32 cellular contexts compared by ENCODE assay signal in the genomic region with DNA sequence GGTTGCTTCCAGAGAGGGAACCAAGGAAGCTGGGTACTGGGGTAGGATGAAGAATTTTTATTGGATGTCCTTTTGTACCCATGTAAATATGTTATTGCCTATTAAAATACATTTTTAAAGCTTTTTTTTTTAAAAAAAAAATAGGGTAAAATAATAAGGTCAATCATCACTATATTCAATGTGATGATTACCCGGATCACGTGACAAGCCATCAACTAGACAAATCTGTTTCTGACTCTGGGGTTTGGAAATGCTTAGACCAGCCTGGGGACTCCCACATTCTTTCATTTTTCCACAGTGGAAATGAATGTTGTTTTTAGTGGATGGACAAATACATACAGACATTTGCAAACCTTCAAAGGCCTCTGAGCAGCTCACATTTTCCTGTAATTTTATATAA.
"Had no signal": no experiment of that assay in that cellular context is flagged by ENCODE, and none has a peak within 500 bp of the region (broad histone marks: within the 10 kb centered on the region; RNA-seq: fewer than 3 reads in every experiment).

No MANE protein-coding gene starts in this region.

- H3K4me3 ChIP-seq: ovary, psoas muscle, skin epidermis, smooth muscle cell, spleen, suprapubic skin, testis, tibial artery, transverse colon, upper lobe of right lung, uterus had no signal

- DNase-seq: naive thymus-derived CD4-positive, alpha-beta T cell; natural killer cell; nucleus accumbens; ovary; psoas muscle; right cardiac atrium; spleen; stimulated activated CD4-positive, alpha-beta T cell treated with anti-CD3 and anti-CD28 coated beads, Interleukin-12 subunit alpha, Interleukin-12 subunit beta, amount 100 ng/mL, for 4 hours; stimulated activated CD4-positive, alpha-beta T cell treated with anti-CD3 and anti-CD28 coated beads, Interleukin-1b, Interleukin-23, amount 100 ng/mL, for 48 hours; stimulated activated CD4-positive, alpha-beta T cell treated with anti-CD3 and anti-CD28 coated beads, Interleukin-4, amount 100 ng/mL, for 1 hour; stimulated activated CD4-positive, alpha-beta T cell treated with anti-CD3 and anti-CD28 coated beads, Interleukin-4, amount 100 ng/mL, for 4 hours; stimulated activated CD8-positive, alpha-beta memory T cell treated with anti-CD3 and anti-CD28 coated beads, Interleukin-4, amount 100 ng/mL, for 48 hours; stimulated activated naive CD4-positive, alpha-beta T cell; stimulated activated naive CD8-positive, alpha-beta T cell treated with anti-CD3 and anti-CD28 coated beads, Interleukin-15, amount 100 ng/mL, for 72 hours; stimulated activated naive CD8-positive, alpha-beta T cell treated with anti-CD3 and anti-CD28 coated beads, Interleukin-15, Interleukin-2, amounts not matched to agents 100 U/mL and 50 U/mL, for 24 hours; substantia nigra; testis; transverse colon; upper lobe of right lung; uterus had no signal

- H3K4me1 ChIP-seq: parathyroid adenoma, psoas muscle, uterus had no signal

- H3K9ac ChIP-seq: parathyroid adenoma had no signal

- H3K27ac ChIP-seq: neutrophil, ovary, parathyroid adenoma, psoas muscle, skin epidermis, spleen, suprapubic skin, testis, tibial artery, transverse colon, upper lobe of right lung, uterus had no signal

- H3K36me3 Mint-ChIP-seq: natural killer cell; stimulated activated memory B cell treated with anti-CD40 and anti-IgM and Interleukin-4, amounts not matched to agents 10 μg/mL and 1 μg/mL and 100 μg/mL, for 72 hours; type B pancreatic cell had no signal

- ATAC-seq: naive thymus-derived CD4-positive, alpha-beta T cell; natural killer cell; psoas muscle; right cardiac atrium; sciatic nerve; stimulated activated memory B cell treated with anti-CD40 and anti-IgM and Interleukin-4, amounts not matched to agents 10 μg/mL and 1 μg/mL and 100 μg/mL, for 72 hours; stimulated activated naive CD8-positive, alpha-beta T cell treated with anti-CD3 and anti-CD28 coated beads, Interleukin-15, amount 100 ng/mL, for 72 hours; stimulated activated naive CD8-positive, alpha-beta T cell treated with anti-CD3 and anti-CD28 coated beads, Interleukin-15, Interleukin-2, amounts not matched to agents 100 U/mL and 50 U/mL, for 24 hours; upper lobe of right lung had no signal

- H3K79me2 ChIP-seq: parathyroid adenoma had no signal

- H3K4me1 Mint-ChIP-seq: stimulated activated naive CD8-positive, alpha-beta T cell treated with anti-CD3 and anti-CD28 coated beads, Interleukin-15, amount 100 ng/mL, for 72 hours had no signal

- H3K9me3 Mint-ChIP-seq: natural killer cell; nephron; neural crest cell; stimulated activated memory B cell treated with anti-CD40 and anti-IgM and Interleukin-4, amounts not matched to agents 10 μg/mL and 1 μg/mL and 100 μg/mL, for 72 hours; stimulated activated naive CD8-positive, alpha-beta T cell treated with anti-CD3 and anti-CD28 coated beads, Interleukin-15, amount 100 ng/mL, for 72 hours; type B pancreatic cell had no signal

- H3K27ac Mint-ChIP-seq: naive thymus-derived CD4-positive, alpha-beta T cell; natural killer cell; nephron; progenitor cell of endocrine pancreas; stimulated activated memory B cell treated with anti-CD40 and anti-IgM and Interleukin-4, amounts not matched to agents 10 μg/mL and 1 μg/mL and 100 μg/mL, for 72 hours; stimulated activated naive CD8-positive, alpha-beta T cell treated with anti-CD3 and anti-CD28 coated beads, Interleukin-15, amount 100 ng/mL, for 72 hours; type B pancreatic cell had no signal

- H3K4me3 Mint-ChIP-seq: naive thymus-derived CD4-positive, alpha-beta T cell; natural killer cell; nephron; neural crest cell; stimulated activated memory B cell treated with anti-CD40 and anti-IgM and Interleukin-4, amounts not matched to agents 10 μg/mL and 1 μg/mL and 100 μg/mL, for 72 hours; stimulated activated naive CD8-positive, alpha-beta T cell treated with anti-CD3 and anti-CD28 coated beads, Interleukin-15, amount 100 ng/mL, for 72 hours; type B pancreatic cell had no signal

- H3K4me2 ChIP-seq: smooth muscle cell had no signal

- H3K36me3 ChIP-seq: neutrophil, ovary, spleen, suprapubic skin, tibial artery, transverse colon, upper lobe of right lung, uterus had no signal

- H3K9me3 ChIP-seq: neutrophil, ovary, psoas muscle, spleen, suprapubic skin, testis, tibial artery, transverse colon, upper lobe of right lung, uterus had no signal

- H3K27me3 ChIP-seq: ovary, testis had no signal

- H2AFZ ChIP-seq: parathyroid adenoma had no signal
